In the genomic region with DNA sequence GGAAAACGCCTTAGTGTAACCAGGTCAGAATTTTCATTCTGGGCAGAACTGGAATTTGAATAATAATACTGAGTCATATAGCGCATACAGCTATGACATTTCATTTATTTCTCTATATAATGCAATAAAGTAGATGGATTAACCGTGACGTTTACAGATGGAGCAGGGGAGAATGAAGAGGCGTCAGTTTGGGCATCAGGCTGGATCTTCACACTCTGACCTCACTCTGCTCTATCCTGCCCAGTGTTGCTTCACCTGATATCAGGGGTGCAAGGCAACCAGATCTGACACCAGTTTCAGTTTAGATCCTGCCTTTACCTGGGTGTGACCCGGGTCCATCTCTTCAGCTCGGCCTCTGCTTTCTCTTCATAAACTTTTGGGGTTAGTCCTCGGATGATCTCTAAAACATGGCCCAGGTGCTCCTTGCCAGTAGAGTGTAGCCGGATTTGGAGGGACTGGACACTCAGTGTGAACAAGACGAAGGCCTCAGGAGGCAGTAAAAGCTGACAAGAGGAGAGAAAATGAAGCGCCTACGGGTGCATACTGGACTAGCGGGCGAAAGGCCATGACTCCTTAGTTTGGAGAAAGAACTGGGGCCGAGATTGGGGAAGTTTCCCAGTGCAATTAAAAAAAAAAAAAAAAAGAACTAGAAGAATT, we compare ENCODE assay signal across 9 cellular contexts. TPM values are rescaled to one million over a fixed set of nuclear protein-coding genes. Genes with fewer than 3 reads are reported as not detected.
DNase-seq lines count a peak whose midpoint lies in the region; ATAC-seq, FAIRE-seq and TF ChIP-seq lines count a peak whose summit lies in the region.
"Had no signal": no experiment of that assay in that cellular context is flagged by ENCODE, and none has a peak within 500 bp of the region (broad histone marks: within the 10 kb centered on the region; RNA-seq: fewer than 3 reads in every experiment).

No MANE protein-coding gene starts in this region.

- H3K27ac ChIP-seq in A549 (peak overlapping the region; percentile 99 to 100), Peyer's patch (peak overlapping the region; percentile 94 to 99 (median 99)), osteoblast (ENCODE audit: low read depth, low read length) (peak overlapping the region; percentile 88)

- peak overlapping the region; percentile 100 for H3K4me3 ChIP-seq in A549
- peak overlapping the region; percentile 77 to 100 (median 87) for H3K4me3 ChIP-seq in Peyer's patch
- peak overlapping the region; percentile 97 for H3K4me3 ChIP-seq in epithelial cell of proximal tubule (ENCODE audit: low read depth, low read length)
- H3K4me3 ChIP-seq in osteoblast (ENCODE audit: insufficient read depth, low read length): peak overlapping the region; percentile 87

- DNase-seq in A549 (ENCODE audit: low read depth in 1 of 2, low spot score in 1 of 2): peak in 1 of 2 experiments; percentile 46
- DNase-seq in Peyer's patch: no peak
- DNase-seq in epithelial cell of proximal tubule (ENCODE audit: low read depth): no peak
- peak; percentile 88 for DNase-seq in osteoblast (ENCODE audit: insufficient read length, low spot score, missing footprints)
- DNase-seq in GM13977 (ENCODE audit: low spot score): no peak
- DNase-seq in urothelium cell line (ENCODE audit: low spot score): no peak

- H3K4me2 ChIP-seq in A549 (peak overlapping the region; percentile 83), osteoblast (ENCODE audit: insufficient read depth, low read length) (peak overlapping the region; percentile 88)

- no peak for TF ChIP-seq RAD21 in A549 (conservative IDR thresholded peaks at IDR 0.05 in 1 of 2, IDR thresholded peaks at IDR 0.05 in 1 of 2)

- no peaks in the 10 kb centered on the region for H3K27me3 ChIP-seq in Peyer's patch
- no peaks in the 10 kb centered on the region for H3K27me3 ChIP-seq in osteoblast (ENCODE audit: insufficient read depth, low read length)

- H3K9me3 ChIP-seq in A549 (no peaks in the 10 kb centered on the region), Peyer's patch (no peaks in the 10 kb centered on the region), osteoblast (ENCODE audit: low read depth, low read length) (no peaks in the 10 kb centered on the region)

- FAIRE-seq in A549 (lab: Jason Lieb, UNC) (no peak), urothelium cell line (lab: Jason Lieb, UNC) (no peak)

- H3K79me2 ChIP-seq in osteoblast (ENCODE audit: insufficient read depth, low read length): peaks cover 47% of the 10 kb centered on the region

- TF ChIP-seq CTCF in A549 (IDR thresholded peaks at IDR 0.05) (no peak), Peyer's patch (IDR thresholded peaks at IDR 0.05) (no peak), epithelial cell of proximal tubule (conservative IDR thresholded peaks at IDR 0.05; ENCODE audit: low read depth, low read length) (no peak), osteoblast (IDR thresholded peaks at IDR 0.05; ENCODE audit: extremely low read depth, low read depth, low read length) (no peak), GM13977 (IDR thresholded peaks at IDR 0.05; ENCODE audit: extremely low read depth, insufficient read depth, missing control alignments) (no peak)

- H3K36me3 ChIP-seq in Peyer's patch (no peaks in the 10 kb centered on the region), osteoblast (ENCODE audit: insufficient read depth, low read length) (peaks cover 25% of the 10 kb centered on the region)

- 28% methylated on average over 15 of the region's 15 CpGs for WGBS in A549 (ENCODE audit: missing lambda C conversion rate)

- H2AFZ ChIP-seq in osteoblast (ENCODE audit: low read length): no peak overlapping the region

- in situ Hi-C loops in GM13977 (cut with MboI; ENCODE audit: low pct_unique_long_range_greater_than_20kb, low sequenced_read_pairs, unreplicated experiment): no loop called here

- no peak for TF ChIP-seq EP300 in A549 (IDR thresholded peaks at IDR 0.05)

- POLR2A ChIA-PET in A549 (lab: Yijun Ruan, JAX): interaction anchor here (0.6 to 1.4 kb wide), 7 partner anchors 8 to 139 kb away, joined by 3 to 11 read pairs (median 5); no protein-coding TSS in a partner anchor

- peaks cover 42% of the 10 kb centered on the region for H3K4me1 ChIP-seq in A549
- peaks cover 0 to 37% (median 25%) of the 10 kb centered on the region in 4 donors for H3K4me1 ChIP-seq in Peyer's patch
- peaks cover 55% of the 10 kb centered on the region for H3K4me1 ChIP-seq in osteoblast (ENCODE audit: insufficient read depth, low read length)

- peaks cover 28% of the 10 kb centered on the region for H4K20me1 ChIP-seq in osteoblast (ENCODE audit: insufficient read depth, low read length)

- CTCF ChIA-PET in A549 (lab: Yijun Ruan, JAX): interaction anchor here (0.7 to 3.0 kb wide), 43 partner anchors 9 to 1001 kb away, joined by 3 to 30 read pairs (median 4); partner anchors contain the start of genes EPHA1, FAM131B and GSTK1

- peak in 1 of 2 experiments; percentile 41; a peak in 3 of 6 replicates for ATAC-seq in A549
- ATAC-seq in GM21528 (IDR thresholded peaks at IDR 0.05; ENCODE audit: low FRiP score, unreplicated experiment): peak; percentile 4
- no peak for ATAC-seq in GM21423 (IDR thresholded peaks at IDR 0.05; ENCODE audit: unreplicated experiment)

- TF ChIP-seq POLR2A in A549 (IDR thresholded peaks at IDR 0.05; ENCODE audit: low read length): no peak
- TF ChIP-seq POLR2A in Peyer's patch (IDR thresholded peaks at IDR 0.05): no peak

TF ChIP-seq in A549, 52 proteins besides CTCF, POLR2A, EP300 and RAD21:
- TF ChIP-seq E2F6 (IDR thresholded peaks at IDR 0.05; ENCODE audit: borderline replicate concordance, low read depth) (peak; percentile 87), TP53 (CRISPR knock-in tag; IDR thresholded peaks at IDR 0.05) (no peak), KDM5A (IDR thresholded peaks at IDR 0.05) (no peak), JUNB (IDR thresholded peaks at IDR 0.05) (no peak), CBX8 (IDR thresholded peaks at IDR 0.05) (no peak), USF2 (IDR thresholded peaks at IDR 0.05) (no peak)
- TF ChIP-seq, protein P1, sequence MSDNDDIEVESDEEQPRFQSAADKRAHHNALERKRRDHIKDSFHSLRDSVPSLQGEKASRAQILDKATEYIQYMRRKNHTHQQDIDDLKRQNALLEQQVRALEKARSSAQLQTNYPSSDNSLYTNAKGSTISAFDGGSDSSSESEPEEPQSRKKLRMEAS (IDR thresholded peaks at IDR 0.05): 0 out of 2 replicates have a peak, but pooled peaks have one; percentile 34

RNA-seq across cellular contexts. Expression of gene ZYX, which starts 1.4 kb away (rescaled TPM):
- 13.3 and 24.5 TPM in 2 replicates for polyA plus RNA-seq in A549 (2011; rRNA removed)
- polyA plus RNA-seq in A549 (2012; cell fraction: cytosol; rRNA removed): 89.4 and 115 TPM in 2 replicates
- polyA plus RNA-seq in A549 (2012; cell fraction: nucleus; rRNA removed): 182 and 185 TPM in 2 replicates
- 109 to 124 TPM (median 119 TPM) in 3 replicates for polyA plus RNA-seq in A549 (2017; fragmentation: RNase III; extraction: RNeasy Plus Mini Kit Qiagen cat#74134 plus additional on column Dnase treatment)
- 37.2 and 58.9 TPM in 2 replicates for polyA minus RNA-seq in A549 (2011; rRNA and poly(A)+ RNA removed)
- 10 to 100 TPM; 47.0 to 88.0 (median 55.9) TPM for total RNA-seq in Peyer's patch
- total RNA-seq in epithelial cell of proximal tubule: 117 and 152 TPM in 2 replicates
- total RNA-seq in osteoblast: 38.9 and 47.4 TPM in 2 replicates

RNA-seq across cellular contexts. Expression of gene FAM131B, which starts 17.2 kb away (rescaled TPM):
- 0.52 and 0.78 TPM in 2 replicates for polyA plus RNA-seq in A549 (2011; rRNA removed)
- polyA plus RNA-seq in A549 (2012; cell fraction: cytosol; rRNA removed): 0.15 and 0.18 TPM in 2 replicates
- 0.19 and 0.50 TPM in 2 replicates for polyA plus RNA-seq in A549 (2012; cell fraction: nucleus; rRNA removed)
- 0.16 to 0.32 TPM (median 0.19 TPM) in 3 replicates for polyA plus RNA-seq in A549 (2017; fragmentation: RNase III; extraction: RNeasy Plus Mini Kit Qiagen cat#74134 plus additional on column Dnase treatment)
- 0.83 and 1.3 TPM in 2 replicates for polyA minus RNA-seq in A549 (2011; rRNA and poly(A)+ RNA removed)
- under 1 TPM in 3 of 4 donors, not detected in 1; 0.66 to 0.83 (median 0.80) TPM for total RNA-seq in Peyer's patch
- total RNA-seq in epithelial cell of proximal tubule: 0.29 and 1.5 TPM in 2 replicates
- 1.2 and 1.4 TPM in 2 replicates for total RNA-seq in osteoblast

RNA-seq across cellular contexts. Expression of gene EPHA1, which starts 28.9 kb away (rescaled TPM):
- polyA plus RNA-seq in A549 (2011; rRNA removed): not detected in 2 replicates
- not detected in 2 replicates for polyA plus RNA-seq in A549 (2012; cell fraction: cytosol; rRNA removed)
- not detected in 2 replicates for polyA plus RNA-seq in A549 (2012; cell fraction: nucleus; rRNA removed)
- not detected in 3 replicates for polyA plus RNA-seq in A549 (2017; fragmentation: RNase III; extraction: RNeasy Plus Mini Kit Qiagen cat#74134 plus additional on column Dnase treatment)
- not detected in 2 replicates for polyA minus RNA-seq in A549 (2011; rRNA and poly(A)+ RNA removed)
- 10 to 100 TPM; 52.5 to 81.3 (median 63.9) TPM for total RNA-seq in Peyer's patch
- total RNA-seq in epithelial cell of proximal tubule: 4.5 and 14.4 TPM in 2 replicates
- not detected in 2 replicates for total RNA-seq in osteoblast
- total RNA-seq: dermis microvascular lymphatic vessel endothelial cell had no signal
